Comparison of ENCODE assay signal across 29 cellular contexts in genomic region chr15:48556159-48556897, GRCh38.
DNase-seq lines count a peak whose midpoint lies in the region; ATAC-seq, FAIRE-seq and TF ChIP-seq lines count a peak whose summit lies in the region.
"Had no signal": no experiment of that assay in that cellular context is flagged by ENCODE, and none has a peak within 500 bp of the region (broad histone marks: within the 10 kb centered on the region; RNA-seq: fewer than 3 reads in every experiment).

No MANE protein-coding gene starts in this region.

- peak overlapping the region in 1 of 2 experiments; percentile 45 for H2BK12ac ChIP-seq in mesenchymal stem cell (ENCODE audit: low read length in 2 of 2)

- WGBS in A549 (ENCODE audit: missing lambda C conversion rate), result 71% methylated on average over 7 of the region's 7 CpGs
- WGBS in mesenchymal stem cell, result 89% methylated on average over 4 of the region's 7 CpGs

- H3K9me3 Mint-ChIP-seq in HFFc6 (no peaks in the 10 kb centered on the region), Caco-2 (ENCODE audit: unreplicated experiment) (no peaks in the 10 kb centered on the region)
- H3K9me3 Mint-ChIP-seq: activated naive CD8-positive, alpha-beta T cell treated with anti-CD3 and anti-CD28 coated beads for 36 hours; CD8-positive, alpha-beta memory T cell; central memory CD8-positive, alpha-beta T cell had no signal

- TF ChIP-seq POLR2A in A549 (IDR thresholded peaks at IDR 0.05; ENCODE audit: low read length), result no peak

- H3K36me3 Mint-ChIP-seq in HFFc6 (ENCODE audit: low read depth), result peaks cover 60% of the 10 kb centered on the region
- no peaks in the 10 kb centered on the region for H3K36me3 Mint-ChIP-seq in Caco-2 (ENCODE audit: insufficient read depth, unreplicated experiment)
- H3K36me3 Mint-ChIP-seq: activated naive CD8-positive, alpha-beta T cell treated with anti-CD3 and anti-CD28 coated beads for 36 hours; CD8-positive, alpha-beta memory T cell; immature natural killer cell had no signal

- BruUV-seq in Caco-2 (replicated peaks; lab: Mats Ljungman, UMichigan), result no TSS peak

- H4K8ac ChIP-seq in mesenchymal stem cell (ENCODE audit: low read length), result peak overlapping the region; percentile 47

- H3K27ac ChIP-seq in A549 (no peak overlapping the region), mesenchymal stem cell (ENCODE audit: low read length, poor library complexity, severe bottlenecking) (no peak overlapping the region)
- H3K27ac ChIP-seq: tibial nerve, WERI-Rb-1 had no signal

- FAIRE-seq in A549 (lab: Jason Lieb, UNC), result no peak
- FAIRE-seq: GM12891, H1 had no signal

- H3K18ac ChIP-seq in mesenchymal stem cell (ENCODE audit: low read depth in 1 of 2, low read length in 2 of 2), result peak overlapping the region in 1 of 2 experiments; percentile 58

- POLR2A ChIA-PET in A549 (lab: Yijun Ruan, JAX), result no interaction called here
- POLR2A ChIA-PET in Caco-2 (lab: Charles Lee), result no interaction called here

- no peak for TF ChIP-seq EP300 in A549 (IDR thresholded peaks at IDR 0.05)

- peak overlapping the region; percentile 32 to 70 for H3K4ac ChIP-seq in mesenchymal stem cell (ENCODE audit: low read depth in 1 of 2, low read length in 2 of 2)

- H2BK5ac ChIP-seq in mesenchymal stem cell (ENCODE audit: low read depth, low read length, poor library complexity, severe bottlenecking), result no peak overlapping the region

- no peak overlapping the region for H2AK5ac ChIP-seq in mesenchymal stem cell (ENCODE audit: low read length, severe bottlenecking)

- H3K9ac ChIP-seq in mesenchymal stem cell (ENCODE audit: low read length), result no peak overlapping the region

- H3K4me3 ChIP-seq in A549 (no peak overlapping the region), astrocyte of the spinal cord (ENCODE audit: low read depth, low read length) (no peak overlapping the region), mesenchymal stem cell (ENCODE audit: insufficient read depth in 1 of 2, low read depth in 1 of 2, low read length in 2 of 2) (no peak overlapping the region), Caco-2 (ENCODE audit: low read depth, low read length) (no peak overlapping the region)
- H3K4me3 ChIP-seq: tibial nerve had no signal

- H3K4me3 Mint-ChIP-seq in HFFc6 (peak overlapping the region; percentile 67), Caco-2 (ENCODE audit: unreplicated experiment) (no peak overlapping the region)
- H3K4me3 Mint-ChIP-seq: activated naive CD8-positive, alpha-beta T cell treated with anti-CD3 and anti-CD28 coated beads for 36 hours; B cell; CD8-positive, alpha-beta memory T cell; central memory CD8-positive, alpha-beta T cell; immature natural killer cell had no signal

- H3K4me1 Mint-ChIP-seq in HFFc6 (ENCODE audit: low read depth), result peaks cover 100% of the 10 kb centered on the region
- H3K4me1 Mint-ChIP-seq in Caco-2 (ENCODE audit: low read depth, unreplicated experiment), result no peaks in the 10 kb centered on the region
- H3K4me1 Mint-ChIP-seq: activated naive CD8-positive, alpha-beta T cell treated with anti-CD3 and anti-CD28 coated beads for 36 hours; B cell; CD8-positive, alpha-beta memory T cell; central memory CD8-positive, alpha-beta T cell; immature natural killer cell had no signal

- no peak for TF ChIP-seq RAD21 in A549 (conservative IDR thresholded peaks at IDR 0.05 in 1 of 2, IDR thresholded peaks at IDR 0.05 in 1 of 2)

- H3K36me3 ChIP-seq in mesenchymal stem cell (ENCODE audit: control insufficient read depth in 1 of 2, insufficient read depth in 2 of 2, low read depth in 1 of 2, low read length in 2 of 2) (peaks cover 5 to 57% of the 10 kb centered on the region in 2 experiments), Caco-2 (ENCODE audit: control insufficient read depth, insufficient read depth, low read length) (no peaks in the 10 kb centered on the region)
- H3K36me3 ChIP-seq: tibial nerve, WERI-Rb-1 had no signal

- no peak overlapping the region for H3K14ac ChIP-seq in mesenchymal stem cell (ENCODE audit: low read length in 2 of 2)

- no peak overlapping the region for H2AFZ ChIP-seq in mesenchymal stem cell (ENCODE audit: low read depth, low read length)

- H3K27ac Mint-ChIP-seq in HFFc6, result peak overlapping the region; percentile 90
- no peak overlapping the region for H3K27ac Mint-ChIP-seq in Caco-2 (ENCODE audit: unreplicated experiment)
- H3K27ac Mint-ChIP-seq: activated naive CD8-positive, alpha-beta T cell treated with anti-CD3 and anti-CD28 coated beads for 36 hours; B cell; CD8-positive, alpha-beta memory T cell; immature natural killer cell had no signal

- CTCF ChIA-PET in A549 (lab: Yijun Ruan, JAX), result no interaction called here
- CTCF ChIA-PET in Caco-2 (lab: Charles Lee), result no interaction called here

- H2BK15ac ChIP-seq in mesenchymal stem cell (ENCODE audit: low read depth, poor library complexity, severe bottlenecking), result no peak overlapping the region

- in situ Hi-C loops in astrocyte of the spinal cord (cut with HindIII; ENCODE audit: low sequenced_read_pairs), result no loop called here

- H2BK120ac ChIP-seq in mesenchymal stem cell (ENCODE audit: low read depth, low read length), result peak overlapping the region; percentile 44

- TF ChIP-seq CTCF in A549 (IDR thresholded peaks at IDR 0.05), result no peak
- no peak for TF ChIP-seq CTCF in HFFc6 (IDR thresholded peaks at IDR 0.05)
- no peak for TF ChIP-seq CTCF in astrocyte of the spinal cord (IDR thresholded peaks at IDR 0.05; ENCODE audit: low read depth, low read length)
- TF ChIP-seq CTCF in Caco-2 (IDR thresholded peaks at IDR 0.05; ENCODE audit: insufficient read depth in 1 of 2, low read depth in 1 of 2, low read length in 1 of 2, severe bottlenecking in 1 of 2, unreplicated experiment in 1 of 2), result no peak

- no peak overlapping the region for H4K91ac ChIP-seq in mesenchymal stem cell (ENCODE audit: low read length)

- H3K27me3 Mint-ChIP-seq in HFFc6 (ENCODE audit: insufficient read depth) (peaks cover 2% of the 10 kb centered on the region; the same call in 1 of the 2 replicates), Caco-2 (ENCODE audit: insufficient read depth, unreplicated experiment) (peaks cover 16% of the 10 kb centered on the region)
- H3K27me3 Mint-ChIP-seq: activated naive CD8-positive, alpha-beta T cell treated with anti-CD3 and anti-CD28 coated beads for 36 hours had no signal

- no peak overlapping the region for H3K23ac ChIP-seq in mesenchymal stem cell (ENCODE audit: low read length in 2 of 2)

- no peaks in the 10 kb centered on the region for H3K4me1 ChIP-seq in A549
- peaks cover 4% of the 10 kb centered on the region for H3K4me1 ChIP-seq in mesenchymal stem cell (ENCODE audit: control insufficient read depth, insufficient read depth, low read depth, low read length)
- H3K4me1 ChIP-seq in Caco-2, result no peaks in the 10 kb centered on the region

- no peaks in the 10 kb centered on the region for H3K9me3 ChIP-seq in A549
- no peaks in the 10 kb centered on the region for H3K9me3 ChIP-seq in mesenchymal stem cell (ENCODE audit: control insufficient read depth, low read length)
- H3K9me3 ChIP-seq in Caco-2, result no peaks in the 10 kb centered on the region
- H3K9me3 ChIP-seq: tibial nerve had no signal

- H3K27me3 ChIP-seq in mesenchymal stem cell (ENCODE audit: control insufficient read depth in 1 of 2, insufficient read depth in 1 of 2, low read length in 2 of 2) (no peaks in the 10 kb centered on the region), Caco-2 (replicated peaks; ENCODE audit: control insufficient read depth, insufficient read depth, low read length) (no peaks in the 10 kb centered on the region)
- H3K27me3 ChIP-seq: tibial nerve had no signal

- DNase-seq in A549 (ENCODE audit: low read depth in 1 of 2, low spot score in 1 of 2), result no peak
- no peak for DNase-seq in HFFc6
- peak; percentile 36 for DNase-seq in astrocyte of the spinal cord (ENCODE audit: low read depth, low spot score)
- peak; percentile 46 for DNase-seq in mesenchymal stem cell
- DNase-seq in Caco-2, result no peak
- no peak for DNase-seq in SIG-M5 (lab: John Stamatoyannopoulos, UW)
- DNase-seq in left lobe of liver (ENCODE audit: low spot score), result no peak
- DNase-seq: activated CD4-positive, alpha-beta T cell treated with anti-CD3 and anti-CD28 coated beads for 4 hours; activated CD8-positive, alpha-beta memory T cell treated with anti-CD3 and anti-CD28 coated beads for 24 hours; activated naive CD8-positive, alpha-beta T cell treated with anti-CD3 and anti-CD28 coated beads for 36 hours; CD8-positive, alpha-beta memory T cell; dermis blood vessel endothelial cell; immature natural killer cell; NCI-H1048; NCI-H2107; NCI-H748 treated with DMSO at 0.1 percent for 48 hours; posterior cingulate gyrus; stimulated activated CD4-positive, alpha-beta T cell treated with anti-CD3 and anti-CD28 coated beads, Interleukin-12 subunit alpha, Interleukin-12 subunit beta, amount 100 ng/mL, for 4 hours; stimulated activated CD4-positive, alpha-beta T cell treated with anti-CD3 and anti-CD28 coated beads, Interleukin-4, amount 100 ng/mL, for 24 hours; SW 1271; T-helper 9 cell; WERI-Rb-1 had no signal

- intact Hi-C loops in Caco-2 (cut with micrococcal nuclease; ENCODE audit: unreplicated experiment), result no loop called here

- peaks cover 17% of the 10 kb centered on the region for H3K79me1 ChIP-seq in mesenchymal stem cell (replicated peaks; ENCODE audit: low read length, poor library complexity, severe bottlenecking)

- H3K4me2 ChIP-seq in A549 (no peak overlapping the region), mesenchymal stem cell (ENCODE audit: low read length, poor library complexity, severe bottlenecking) (no peak overlapping the region)

- ATAC-seq in A549, result no peak
- no peak for ATAC-seq in HG03159 (IDR thresholded peaks at IDR 0.05; ENCODE audit: unreplicated experiment)
- ATAC-seq in left lobe of liver, result no peak
- ATAC-seq: esophagus mucosa had no signal

TF ChIP-seq in A549, 52 proteins besides CTCF, POLR2A, EP300 and RAD21:
- TF ChIP-seq TP53 (CRISPR knock-in tag; IDR thresholded peaks at IDR 0.05) (no peak), NR3C1 (IDR thresholded peaks at IDR 0.05) (no peak), HOXB13 (CRISPR knock-in tag; IDR thresholded peaks at IDR 0.05; ENCODE audit: low read depth) (no peak), CBX2 (IDR thresholded peaks at IDR 0.05; ENCODE audit: borderline replicate concordance, low read depth) (no peak), MAFK (IDR thresholded peaks at IDR 0.05; ENCODE audit: partially characterized antibody) (peak; percentile 45)

Comparison
In these comparisons a context has a peak if more than half of its experiments do, and no peak if none do; other contexts are left out.
1. DNase-seq: peak in astrocyte of the spinal cord (single experiment) and mesenchymal stem cell (single experiment); none in A549 (0 of 2), HFFc6 (single experiment), Caco-2 (0 of 2), SIG-M5 (single experiment) and left lobe of liver (single experiment).